In the genomic region with DNA sequence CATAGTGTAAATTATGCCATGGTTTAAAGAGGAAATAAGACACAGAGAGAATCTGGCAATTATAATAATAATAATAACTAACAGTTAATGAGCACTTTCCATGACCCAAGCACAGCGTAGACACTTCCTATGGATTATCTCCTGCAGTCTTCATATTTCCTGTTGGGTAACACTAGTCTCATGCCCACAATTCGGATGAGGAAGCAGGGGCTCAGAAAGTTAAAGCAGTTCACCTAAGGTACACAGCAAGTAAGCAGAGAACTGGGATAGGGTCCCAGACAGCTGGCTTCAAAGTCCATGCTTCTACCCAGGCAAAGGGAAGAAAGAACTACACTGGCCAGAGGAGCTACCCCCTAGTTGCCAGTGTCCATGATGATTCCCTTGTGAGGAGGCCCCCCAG, we compare ENCODE assay signal across 28 cellular contexts. TPM values are rescaled to one million over a fixed set of nuclear protein-coding genes. Genes with fewer than 3 reads are reported as not detected.
DNase-seq lines count a peak whose midpoint lies in the region; ATAC-seq and TF ChIP-seq lines count a peak whose summit lies in the region.
"Had no signal": no experiment of that assay in that cellular context is flagged by ENCODE, and none has a peak within 500 bp of the region (broad histone marks: within the 10 kb centered on the region; RNA-seq: fewer than 3 reads in every experiment).

No MANE protein-coding gene starts in this region.

- POLR2A ChIA-PET in RWPE1 (lab: Yijun Ruan, JAX; ENCODE audit: low non-redundant PET) (no interaction called here), OCI-LY7 (lab: Charles Lee) (no interaction called here)

- TF ChIP-seq CTCF in HFFc6 (IDR thresholded peaks at IDR 0.05) = no peak
- no peak for TF ChIP-seq CTCF in RWPE1 (conservative IDR thresholded peaks at IDR 0.05; ENCODE audit: low read depth)
- TF ChIP-seq CTCF in fibroblast of villous mesenchyme (IDR thresholded peaks at IDR 0.05; ENCODE audit: insufficient read depth, low read depth, low read length) = no peak
- TF ChIP-seq CTCF in osteocyte (IDR thresholded peaks at IDR 0.05) = no peak
- TF ChIP-seq CTCF in omental fat pad (IDR thresholded peaks at IDR 0.05) = no peak
- TF ChIP-seq CTCF in OCI-LY7 (conservative IDR thresholded peaks at IDR 0.05; ENCODE audit: low read length) = no peak

- no peak overlapping the region for H3K4me2 ChIP-seq in OCI-LY7 (ENCODE audit: low read length)

- no peaks in the 10 kb centered on the region for H4K20me1 ChIP-seq in OCI-LY7 (ENCODE audit: insufficient read depth, low read length)

- peaks cover 85% of the 10 kb centered on the region for H3K4me1 Mint-ChIP-seq in HFFc6 (ENCODE audit: low read depth)
- peaks cover 63% of the 10 kb centered on the region for H3K4me1 Mint-ChIP-seq in osteocyte (ENCODE audit: unreplicated experiment)
- H3K4me1 Mint-ChIP-seq: B cell, immature natural killer cell had no signal

- H3K9me3 ChIP-seq in OCI-LY7 (ENCODE audit: low read length) = no peaks in the 10 kb centered on the region
- H3K9me3 ChIP-seq: MG63, ovary, tibial artery had no signal

- H3K27ac ChIP-seq in RWPE1 (peak overlapping the region; percentile 3; the same call in 1 of the 2 replicates), OCI-LY7 (ENCODE audit: low read depth, low read length, poor library complexity, severe bottlenecking) (no peak overlapping the region)
- H3K27ac ChIP-seq: ovary, tibial artery had no signal

- H3K36me3 Mint-ChIP-seq in HFFc6 (ENCODE audit: low read depth) = no peaks in the 10 kb centered on the region
- H3K36me3 Mint-ChIP-seq in osteocyte (ENCODE audit: unreplicated experiment) = no peaks in the 10 kb centered on the region
- H3K36me3 Mint-ChIP-seq: immature natural killer cell had no signal

- no peak overlapping the region for H2AFZ ChIP-seq in OCI-LY7 (ENCODE audit: low read length)

- H3K4me1 ChIP-seq in OCI-LY7 (ENCODE audit: insufficient read depth, low read length, poor library complexity, severe bottlenecking) = no peaks in the 10 kb centered on the region

- H3K27me3 Mint-ChIP-seq in HFFc6 (ENCODE audit: insufficient read depth) = peaks cover 2% of the 10 kb centered on the region; the same call in 1 of the 2 replicates
- no peaks in the 10 kb centered on the region for H3K27me3 Mint-ChIP-seq in osteocyte (ENCODE audit: unreplicated experiment)

- H3K36me3 ChIP-seq in OCI-LY7 (ENCODE audit: insufficient read depth, low read length) = no peaks in the 10 kb centered on the region
- H3K36me3 ChIP-seq: MG63, ovary, tibial artery had no signal

- H3K9me2 ChIP-seq in OCI-LY7 (ENCODE audit: insufficient read depth, low read length) = no peaks in the 10 kb centered on the region

- H3K4me3 Mint-ChIP-seq in HFFc6 (peak overlapping the region; percentile 18), osteocyte (ENCODE audit: unreplicated experiment) (no peak overlapping the region)
- H3K4me3 Mint-ChIP-seq: B cell; immature natural killer cell; T-helper 2 cell treated with Interferon-gamma antibody and Interleukin-4, amounts not matched to agents 5 μg/mL and 100 μg/mL, for 36 hours had no signal

- DNase-seq in HFFc6 (no peak), RWPE1 (ENCODE audit: low spot score) (no peak), fibroblast of villous mesenchyme (ENCODE audit: low read depth) (peak; percentile 74), osteocyte (ENCODE audit: extremely low spot score, unreplicated experiment) (no peak), KG1 (lab: John Stamatoyannopoulos, UW) (no peak), omental fat pad (ENCODE audit: low spot score) (no peak), OCI-LY7 (ENCODE audit: low spot score) (no peak)
- DNase-seq: activated CD4-positive, CD25-positive, alpha-beta regulatory T cell treated with anti-CD3 and anti-CD28 coated beads, Interleukin-2, amount 50 U/mL, for 72 hours; activated CD8-positive, alpha-beta memory T cell treated with anti-CD3 and anti-CD28 coated beads for 24 hours; activated naive CD4-positive, alpha-beta T cell treated with anti-CD3 and anti-CD28 coated beads, Interleukin-2, amount 50 U/mL, for 16 hours; activated T-cell treated with anti-CD3 and anti-CD28 coated beads, Interleukin-2, amount 50 U/mL, for 48 hours; aorta; effector memory CD4-positive, alpha-beta T cell; H7; head of caudate nucleus; immature natural killer cell; MG63; NCI-H187; NCI-H226; stimulated activated CD4-positive, alpha-beta T cell treated with anti-CD3 and anti-CD28 coated beads, Interleukin-1b, Interleukin-23, amount 100 ng/mL, for 48 hours; stimulated activated naive CD8-positive, alpha-beta T cell treated with anti-CD3 and anti-CD28 coated beads, Interleukin-15, Interleukin-2, amounts not matched to agents 100 U/mL and 50 U/mL, for 24 hours; tibial artery had no signal

- no peaks in the 10 kb centered on the region for H3K9me3 Mint-ChIP-seq in HFFc6
- no peaks in the 10 kb centered on the region for H3K9me3 Mint-ChIP-seq in osteocyte (ENCODE audit: unreplicated experiment)
- H3K9me3 Mint-ChIP-seq: immature natural killer cell; T-helper 2 cell treated with Interferon-gamma antibody and Interleukin-4, amounts not matched to agents 5 μg/mL and 100 μg/mL, for 36 hours had no signal

- CTCF ChIA-PET in RWPE1 (lab: Yijun Ruan, JAX) (interaction anchor here (1.2 kb wide), 1 partner anchor 10 kb away, joined by 3 read pairs; no protein-coding TSS in a partner anchor), OCI-LY7 (lab: Charles Lee; ENCODE audit: unreplicated experiment) (no interaction called here)

- intact Hi-C loops in OCI-LY7 (cut with micrococcal nuclease; ENCODE audit: unreplicated experiment) = no loop called here

- ATAC-seq in omental fat pad (ENCODE audit: low FRiP score) = no peak
- ATAC-seq: stimulated activated naive CD8-positive, alpha-beta T cell treated with anti-CD3 and anti-CD28 coated beads, Interleukin-15, Interleukin-2, amounts not matched to agents 100 U/mL and 50 U/mL, for 24 hours had no signal

- no peaks in the 10 kb centered on the region for H3K79me2 ChIP-seq in OCI-LY7 (ENCODE audit: insufficient read depth, low read depth, low read length)

- no TSS peak for BruUV-seq in OCI-LY7 (replicated peaks; lab: Mats Ljungman, UMichigan)

- H3K4me3 ChIP-seq in fibroblast of villous mesenchyme (ENCODE audit: low read depth, low read length) (no peak overlapping the region), OCI-LY7 (ENCODE audit: low read depth, low read length, poor library complexity, severe bottlenecking) (no peak overlapping the region)
- H3K4me3 ChIP-seq: MG63, ovary, tibial artery had no signal

- peak overlapping the region; percentile 86 for H3K27ac Mint-ChIP-seq in HFFc6
- H3K27ac Mint-ChIP-seq in osteocyte (ENCODE audit: unreplicated experiment) = peak overlapping the region; percentile 84
- H3K27ac Mint-ChIP-seq: B cell; immature natural killer cell; T-helper 2 cell treated with Interferon-gamma antibody and Interleukin-4, amounts not matched to agents 5 μg/mL and 100 μg/mL, for 36 hours had no signal

RNA-seq across cellular contexts. Expression of gene TGFBI, which starts 27.9 kb away (rescaled TPM):
- 100 to 1,000 TPM; 529 to 911 (median 784) TPM for total RNA-seq in HFFc6 (2021; fragmentation: NEBNext Ultra II Directional; extraction: Animal tissue kit (Norgen Biotek cat#: 25700))
- 281 and 496 TPM in 2 replicates for total RNA-seq in fibroblast of villous mesenchyme
- 267 and 343 TPM in 2 replicates for total RNA-seq in osteocyte
- 100 to 1,000 TPM; 117 to 338 (median 180) TPM for total RNA-seq in omental fat pad
- total RNA-seq in OCI-LY7 (2014; rRNA removed; shearing (Covaris generic)) = not detected in 2 replicates
- not detected in 2 replicates for total RNA-seq in OCI-LY7 (2022)

RNA-seq across cellular contexts. Expression of gene LECT2, which starts 46.2 kb away (rescaled TPM):
- not detected for total RNA-seq in HFFc6 (2021; fragmentation: NEBNext Ultra II Directional; extraction: Animal tissue kit (Norgen Biotek cat#: 25700))
- total RNA-seq in fibroblast of villous mesenchyme (not detected in 2 replicates), osteocyte (not detected in 2 replicates), omental fat pad (not detected), OCI-LY7 (2022) (not detected in 2 replicates)
- not detected in 2 replicates for total RNA-seq in OCI-LY7 (2014; rRNA removed; shearing (Covaris generic))
- total RNA-seq: aorta, B cell, fibroblast of lung, H7, lung microvascular endothelial cell, myocyte, ovary had no signal

Comparison
In these comparisons a context has a peak if more than half of its experiments do, and no peak if none do; other contexts are left out.
1. RNA of gene TGFBI, which starts 27.9 kb away (total RNA-seq): 529 to 911 TPM in HFFc6, 281 to 496 TPM in fibroblast of villous mesenchyme, 267 to 343 TPM in osteocyte and 117 to 338 TPM in omental fat pad; not detected in OCI-LY7; every median in the first group is over 10 times any median in the second.